Comparison of ENCODE assay signal across 8 cellular contexts in the genomic region with DNA sequence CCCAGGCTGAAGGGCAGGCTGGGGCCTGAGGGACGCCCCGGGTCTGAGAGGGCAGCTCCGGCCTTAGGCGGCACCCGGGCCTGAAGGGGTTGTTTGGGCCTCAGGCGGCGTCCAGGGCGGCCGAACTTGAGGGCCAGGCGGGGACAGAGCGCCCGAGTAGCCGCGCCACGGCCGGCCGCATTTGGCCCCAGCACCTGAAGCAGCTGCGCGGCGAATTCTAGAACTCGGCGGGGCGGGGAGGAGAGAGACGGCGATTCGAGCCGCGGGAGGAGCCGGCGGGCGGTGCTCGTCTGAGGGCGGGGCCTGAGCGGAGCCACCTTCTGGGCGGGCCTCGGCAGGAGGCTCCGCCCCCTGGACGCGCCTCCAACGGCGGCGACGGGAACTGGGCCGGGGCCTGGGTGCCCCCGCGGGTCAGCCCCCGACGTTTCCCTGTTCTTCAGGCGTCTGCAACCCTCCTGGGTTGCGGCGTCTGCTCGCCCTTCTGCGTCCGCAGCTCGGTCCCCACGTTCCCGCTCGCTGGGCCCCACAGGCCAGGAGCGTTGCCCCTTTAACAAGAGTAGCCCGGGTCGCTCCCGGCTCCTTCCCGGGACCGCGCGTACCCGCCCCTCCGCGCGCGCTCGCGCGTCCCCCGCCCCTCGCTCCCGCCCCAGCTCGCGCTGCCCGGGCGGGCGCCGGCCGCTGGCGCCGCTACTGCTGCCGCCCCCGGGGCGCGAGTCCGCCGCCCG. TPM values are rescaled to one million over a fixed set of nuclear protein-coding genes. Genes with fewer than 3 reads are reported as not detected.
DNase-seq lines count a peak whose midpoint lies in the region; ATAC-seq and TF ChIP-seq lines count a peak whose summit lies in the region.

A gene with protein sequence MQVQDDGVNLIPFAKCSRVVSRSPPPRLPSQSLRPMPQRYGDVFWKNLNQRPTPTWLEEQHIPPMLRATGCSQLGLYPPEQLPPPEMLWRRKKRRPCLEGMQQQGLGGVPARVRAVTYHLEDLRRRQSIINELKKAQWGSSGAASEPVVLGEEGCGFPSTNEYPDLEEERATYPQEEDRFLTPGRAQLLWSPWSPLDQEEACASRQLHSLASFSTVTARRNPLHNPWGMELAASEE (minus strand): TSS at position 221 of the 725 bp plus-strand sequence. CDS start 3,085 bp downstream, outside the sequence.
A gene (plus strand): TSS at position 649 of the 725 bp plus-strand sequence. CDS start 2,297 bp downstream, outside the sequence.

- no peaks in the 10 kb centered on the region for H3K9me3 ChIP-seq in colonic mucosa

- no peak for TF ChIP-seq CTCF in colonic mucosa (IDR thresholded peaks at IDR 0.05)

- no peaks in the 10 kb centered on the region for H3K27me3 ChIP-seq in colonic mucosa

- H3K4me1 ChIP-seq in colonic mucosa, result peaks cover 14% of the 10 kb centered on the region

- H3K36me3 ChIP-seq in colonic mucosa, result peaks cover 10% of the 10 kb centered on the region

- peak within 1 kb of the TSS; percentile 91 to 98 for H3K9ac ChIP-seq in colonic mucosa (ENCODE audit: low read depth in 2 of 2, low read length in 2 of 2)

- ATAC-seq in GM19023 (IDR thresholded peaks at IDR 0.05; ENCODE audit: unreplicated experiment) (peak; percentile 86), HG03175 (IDR thresholded peaks at IDR 0.05; ENCODE audit: unreplicated experiment) (peak; percentile 90), left lobe of liver (peak; percentile 90)

- peak within 1 kb of the TSS; percentile 99 for H3K4me3 ChIP-seq in colonic mucosa

- peak; percentile 99 for DNase-seq in AG20443 (ENCODE audit: low spot score)
- peak; percentile 85 for DNase-seq in NCI-H460 (ENCODE audit: extremely low read depth, low read depth)
- peak; percentile 94 for DNase-seq in activated CD4-positive, alpha-beta T cell treated with anti-CD3 and anti-CD28 coated beads for 48 hours
- peak; percentile 95 for DNase-seq in colonic mucosa
- DNase-seq in left lobe of liver (ENCODE audit: low spot score), result peak; percentile 95
- peak; percentile 88 to 93 for DNase-seq in stimulated activated CD4-positive, alpha-beta T cell treated with anti-CD3 and anti-CD28 coated beads, Interleukin-2, amount 100 ng/mL, for 24 hours

- intact Hi-C loops in colonic mucosa (cut with DNase I), result loop anchor here (5.0 kb wide), 1 partner anchor 60 kb away; no protein-coding TSS in a partner anchor

- peak within 1 kb of the TSS; percentile 83 for H3K27ac ChIP-seq in colonic mucosa

RNA-seq across cellular contexts. Expression of the first gene that starts in this region (rescaled TPM):
- not detected in 2 replicates for total RNA-seq in NCI-H460 (2014; rRNA removed; shearing (Covaris generic))
- 0.19 TPM in 1 of 2 replicates, not detected in the other for polyA plus RNA-seq in NCI-H460 (2014; cell fraction: nucleus; rRNA removed)
- total RNA-seq in colonic mucosa (1 to 10 TPM; 1.6 to 4.2 TPM), left lobe of liver (0.88 TPM)

RNA-seq across cellular contexts. Expression of the second gene that starts in this region (rescaled TPM):
- total RNA-seq in NCI-H460 (2014; rRNA removed; shearing (Covaris generic)), result 50.3 and 52.6 TPM in 2 replicates
- 29.5 and 41.3 TPM in 2 replicates for polyA plus RNA-seq in NCI-H460 (2014; cell fraction: nucleus; rRNA removed)
- total RNA-seq in colonic mucosa (100 to 1,000 TPM; 195 to 291 TPM), left lobe of liver (126 TPM)

Comparison
In these comparisons a context has a peak if more than half of its experiments do, and no peak if none do; other contexts are left out.
1. Peak in every context shown above with its lines: DNase-seq, ATAC-seq, H3K4me3 ChIP-seq and H3K27ac ChIP-seq.